2 cellular contexts compared by ENCODE assay signal in genomic region chr2:88051792-88052191, GRCh38.
TF ChIP-seq lines count a peak whose summit lies in the region.

No MANE protein-coding gene starts in this region.

TF ChIP-seq in HepG2, 621 proteins besides CTCF, POLR2A, EP300 and RAD21:
- peak; percentile 56; the same call in 1 of the 2 replicates for TF ChIP-seq SSRP1 (CRISPR knock-in tag; IDR thresholded peaks at IDR 0.05)
- TF ChIP-seq, protein P1, sequence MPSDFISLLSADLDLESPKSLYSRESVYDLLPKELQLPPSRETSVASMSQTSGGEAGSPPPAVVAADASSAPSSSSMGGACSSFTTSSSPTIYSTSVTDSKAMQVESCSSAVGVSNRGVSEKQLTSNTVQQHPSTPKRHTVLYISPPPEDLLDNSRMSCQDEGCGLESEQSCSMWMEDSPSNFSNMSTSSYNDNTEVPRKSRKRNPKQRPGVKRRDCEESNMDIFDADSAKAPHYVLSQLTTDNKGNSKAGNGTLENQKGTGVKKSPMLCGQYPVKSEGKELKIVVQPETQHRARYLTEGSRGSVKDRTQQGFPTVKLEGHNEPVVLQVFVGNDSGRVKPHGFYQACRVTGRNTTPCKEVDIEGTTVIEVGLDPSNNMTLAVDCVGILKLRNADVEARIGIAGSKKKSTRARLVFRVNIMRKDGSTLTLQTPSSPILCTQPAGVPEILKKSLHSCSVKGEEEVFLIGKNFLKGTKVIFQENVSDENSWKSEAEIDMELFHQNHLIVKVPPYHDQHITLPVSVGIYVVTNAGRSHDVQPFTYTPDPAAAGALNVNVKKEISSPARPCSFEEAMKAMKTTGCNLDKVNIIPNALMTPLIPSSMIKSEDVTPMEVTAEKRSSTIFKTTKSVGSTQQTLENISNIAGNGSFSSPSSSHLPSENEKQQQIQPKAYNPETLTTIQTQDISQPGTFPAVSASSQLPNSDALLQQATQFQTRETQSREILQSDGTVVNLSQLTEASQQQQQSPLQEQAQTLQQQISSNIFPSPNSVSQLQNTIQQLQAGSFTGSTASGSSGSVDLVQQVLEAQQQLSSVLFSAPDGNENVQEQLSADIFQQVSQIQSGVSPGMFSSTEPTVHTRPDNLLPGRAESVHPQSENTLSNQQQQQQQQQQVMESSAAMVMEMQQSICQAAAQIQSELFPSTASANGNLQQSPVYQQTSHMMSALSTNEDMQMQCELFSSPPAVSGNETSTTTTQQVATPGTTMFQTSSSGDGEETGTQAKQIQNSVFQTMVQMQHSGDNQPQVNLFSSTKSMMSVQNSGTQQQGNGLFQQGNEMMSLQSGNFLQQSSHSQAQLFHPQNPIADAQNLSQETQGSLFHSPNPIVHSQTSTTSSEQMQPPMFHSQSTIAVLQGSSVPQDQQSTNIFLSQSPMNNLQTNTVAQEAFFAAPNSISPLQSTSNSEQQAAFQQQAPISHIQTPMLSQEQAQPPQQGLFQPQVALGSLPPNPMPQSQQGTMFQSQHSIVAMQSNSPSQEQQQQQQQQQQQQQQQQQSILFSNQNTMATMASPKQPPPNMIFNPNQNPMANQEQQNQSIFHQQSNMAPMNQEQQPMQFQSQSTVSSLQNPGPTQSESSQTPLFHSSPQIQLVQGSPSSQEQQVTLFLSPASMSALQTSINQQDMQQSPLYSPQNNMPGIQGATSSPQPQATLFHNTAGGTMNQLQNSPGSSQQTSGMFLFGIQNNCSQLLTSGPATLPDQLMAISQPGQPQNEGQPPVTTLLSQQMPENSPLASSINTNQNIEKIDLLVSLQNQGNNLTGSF (CRISPR knock-in tag; IDR thresholded peaks at IDR 0.05): no peak
- peak; percentile 67 for TF ChIP-seq POLR2G (IDR thresholded peaks at IDR 0.05; ENCODE audit: low read depth, low read length)
- no peak for TF ChIP-seq ZNF335 (CRISPR knock-in tag; IDR thresholded peaks at IDR 0.05)
- TF ChIP-seq POLR2AphosphoS5 (IDR thresholded peaks at IDR 0.05; ENCODE audit: low read depth, low read length): 0 out of 2 replicates have a peak, but pooled peaks have one; percentile 30
- TF ChIP-seq RBM22 (optimal IDR thresholded peaks at IDR 0.05; ENCODE audit: low read length): peak; percentile 91

TF ChIP-seq in GM23338, 12 proteins besides CTCF, POLR2A, EP300 and RAD21:
- no peak for TF ChIP-seq STAT1 (IDR thresholded peaks at IDR 0.05; ENCODE audit: unreplicated experiment)
- no peak for TF ChIP-seq CREB1 (CRISPR knock-in tag; IDR thresholded peaks at IDR 0.05; ENCODE audit: low read depth)
- TF ChIP-seq EZH2 (IDR thresholded peaks at IDR 0.05; ENCODE audit: low read depth, unreplicated experiment): no peak
- TF ChIP-seq ETS1 (IDR thresholded peaks at IDR 0.05): no peak
- 0 out of 2 replicates have a peak, but pooled peaks have one; percentile 11 for TF ChIP-seq POLR2AphosphoS5 (IDR thresholded peaks at IDR 0.05; ENCODE audit: low read depth)
- TF ChIP-seq ZNF331 (CRISPR knock-in tag; IDR thresholded peaks at IDR 0.05; ENCODE audit: low read depth): no peak
